ENCODE assay signal across 8 cellular contexts in genomic region chr19:50368649-50369570, GRCh38. TPM values are rescaled to one million over a fixed set of nuclear protein-coding genes. Genes with fewer than 3 reads are reported as not detected.
DNase-seq lines count a peak whose midpoint lies in the region; ATAC-seq lines count a peak whose summit lies in the region.

No MANE protein-coding gene starts in this region.

- peak; percentile 50 for ATAC-seq in HG02885 (IDR thresholded peaks at IDR 0.05; ENCODE audit: poor library complexity, unreplicated experiment)
- peak; percentile 96 for ATAC-seq in left lobe of liver
- no peak for ATAC-seq in HG02938 (IDR thresholded peaks at IDR 0.05; ENCODE audit: unreplicated experiment)

- no peaks in the 10 kb centered on the region for H3K36me3 Mint-ChIP-seq in activated CD4-positive, alpha-beta T cell treated with anti-CD3 and anti-CD28 coated beads, Interleukin-2, amount 10 ng/mL, durations not matched to agents 7 days and 5 days (ENCODE audit: low read depth)
- H3K36me3 Mint-ChIP-seq in dendritic cell treated with granulocyte-macrophage colony-stimulating factor and Interleukin-4, amounts not matched to agents 40 ng/mL and 50 ng/mL, for 4 days (ENCODE audit: low read depth) = peaks cover 6% of the 10 kb centered on the region

- H3K4me1 Mint-ChIP-seq in activated CD4-positive, alpha-beta T cell treated with anti-CD3 and anti-CD28 coated beads, Interleukin-2, amount 10 ng/mL, durations not matched to agents 7 days and 5 days = peaks cover 40% of the 10 kb centered on the region
- peaks cover 39% of the 10 kb centered on the region for H3K4me1 Mint-ChIP-seq in dendritic cell treated with granulocyte-macrophage colony-stimulating factor and Interleukin-4, amounts not matched to agents 40 ng/mL and 50 ng/mL, for 4 days (ENCODE audit: low read depth)

- DNase-seq in DMS79 (lab: John Stamatoyannopoulos, UW) = peak; percentile 67
- peak; percentile 84 for DNase-seq in NCI-H460 (ENCODE audit: extremely low read depth, low read depth)
- DNase-seq in activated CD4-positive, alpha-beta T cell treated with anti-CD3 and anti-CD28 coated beads, Interleukin-2, amount 10 ng/mL, durations not matched to agents 7 days and 5 days = peak; percentile 78
- peak; percentile 88 for DNase-seq in left lobe of liver (ENCODE audit: low spot score)
- peak; percentile 84 for DNase-seq in stimulated activated CD4-positive, alpha-beta T cell treated with anti-CD3 and anti-CD28 coated beads, Interleukin-2, amount 100 ng/mL, for 24 hours

- no peaks in the 10 kb centered on the region for H3K27me3 Mint-ChIP-seq in activated CD4-positive, alpha-beta T cell treated with anti-CD3 and anti-CD28 coated beads, Interleukin-2, amount 10 ng/mL, durations not matched to agents 7 days and 5 days
- peaks cover 3% of the 10 kb centered on the region for H3K27me3 Mint-ChIP-seq in dendritic cell treated with granulocyte-macrophage colony-stimulating factor and Interleukin-4, amounts not matched to agents 40 ng/mL and 50 ng/mL, for 4 days

- intact Hi-C loops in dendritic cell treated with granulocyte-macrophage colony-stimulating factor and Interleukin-4, amounts not matched to agents 40 ng/mL and 50 ng/mL, for 4 days (cut with micrococcal nuclease) = loop anchor here (1.0 kb wide), 2 partner anchors 45 to 92 kb away; no protein-coding TSS in a partner anchor

- peak overlapping the region; percentile 87 for H3K27ac Mint-ChIP-seq in activated CD4-positive, alpha-beta T cell treated with anti-CD3 and anti-CD28 coated beads, Interleukin-2, amount 10 ng/mL, durations not matched to agents 7 days and 5 days
- peak overlapping the region; percentile 93 for H3K27ac Mint-ChIP-seq in dendritic cell treated with granulocyte-macrophage colony-stimulating factor and Interleukin-4, amounts not matched to agents 40 ng/mL and 50 ng/mL, for 4 days

- CTCF ChIA-PET in activated CD4-positive, alpha-beta T cell treated with anti-CD3 and anti-CD28 coated beads, Interleukin-2, amount 10 ng/mL, durations not matched to agents 7 days and 5 days (lab: Charles Lee) = interaction anchor here (0.6 to 1.6 kb wide), 12 partner anchors 8 to 446 kb away, joined by 3 to 12 read pairs (median 4); no protein-coding TSS in a partner anchor

- POLR2A ChIA-PET in activated CD4-positive, alpha-beta T cell treated with anti-CD3 and anti-CD28 coated beads, Interleukin-2, amount 10 ng/mL, durations not matched to agents 7 days and 5 days (lab: Charles Lee) = interaction anchor here (0.5 kb wide), 1 partner anchor 239 kb away, joined by 3 read pairs; no protein-coding TSS in a partner anchor

- H3K4me3 Mint-ChIP-seq in activated CD4-positive, alpha-beta T cell treated with anti-CD3 and anti-CD28 coated beads, Interleukin-2, amount 10 ng/mL, durations not matched to agents 7 days and 5 days = peak overlapping the region; percentile 84
- peak overlapping the region; percentile 99 for H3K4me3 Mint-ChIP-seq in dendritic cell treated with granulocyte-macrophage colony-stimulating factor and Interleukin-4, amounts not matched to agents 40 ng/mL and 50 ng/mL, for 4 days

- no peaks in the 10 kb centered on the region for H3K9me3 Mint-ChIP-seq in activated CD4-positive, alpha-beta T cell treated with anti-CD3 and anti-CD28 coated beads, Interleukin-2, amount 10 ng/mL, durations not matched to agents 7 days and 5 days
- H3K9me3 Mint-ChIP-seq in dendritic cell treated with granulocyte-macrophage colony-stimulating factor and Interleukin-4, amounts not matched to agents 40 ng/mL and 50 ng/mL, for 4 days = no peaks in the 10 kb centered on the region

RNA-seq across cellular contexts. Expression of gene NAPSA, which starts 3.5 kb away (rescaled TPM):
- 0.49 TPM in 1 of 2 replicates, not detected in the other for total RNA-seq in NCI-H460 (2014; rRNA removed; shearing (Covaris generic))
- 0.03 TPM in 1 of 2 replicates, not detected in the other for polyA plus RNA-seq in NCI-H460 (2014; cell fraction: nucleus; rRNA removed)
- total RNA-seq in activated CD4-positive, alpha-beta T cell treated with anti-CD3 and anti-CD28 coated beads, Interleukin-2, amount 10 ng/mL, durations not matched to agents 7 days and 5 days = 1 to 10 TPM; 1.7 to 1.9 TPM
- total RNA-seq in left lobe of liver = 3.3 TPM

RNA-seq across cellular contexts. Expression of gene NR1H2, which starts 7.3 kb away (rescaled TPM):
- 52.0 and 55.8 TPM in 2 replicates for total RNA-seq in NCI-H460 (2014; rRNA removed; shearing (Covaris generic))
- 57.8 and 72.1 TPM in 2 replicates for polyA plus RNA-seq in NCI-H460 (2014; cell fraction: nucleus; rRNA removed)
- 10 to 100 TPM; 55.2 to 62.2 TPM for total RNA-seq in activated CD4-positive, alpha-beta T cell treated with anti-CD3 and anti-CD28 coated beads, Interleukin-2, amount 10 ng/mL, durations not matched to agents 7 days and 5 days
- 32.2 TPM for total RNA-seq in left lobe of liver

RNA-seq across cellular contexts. Expression of gene POLD1, which starts 15.2 kb away (rescaled TPM):
- 18.7 and 20.9 TPM in 2 replicates for total RNA-seq in NCI-H460 (2014; rRNA removed; shearing (Covaris generic))
- 160 and 183 TPM in 2 replicates for polyA plus RNA-seq in NCI-H460 (2014; cell fraction: nucleus; rRNA removed)
- total RNA-seq in activated CD4-positive, alpha-beta T cell treated with anti-CD3 and anti-CD28 coated beads, Interleukin-2, amount 10 ng/mL, durations not matched to agents 7 days and 5 days = 100 to 1,000 TPM; 156 to 167 TPM
- 8.2 TPM for total RNA-seq in left lobe of liver

RNA-seq across cellular contexts. Expression of gene KCNC3, which starts 39.7 kb away (rescaled TPM):
- 0.27 and 0.87 TPM in 2 replicates for total RNA-seq in NCI-H460 (2014; rRNA removed; shearing (Covaris generic))
- polyA plus RNA-seq in NCI-H460 (2014; cell fraction: nucleus; rRNA removed) = 0.13 and 0.32 TPM in 2 replicates
- total RNA-seq in activated CD4-positive, alpha-beta T cell treated with anti-CD3 and anti-CD28 coated beads, Interleukin-2, amount 10 ng/mL, durations not matched to agents 7 days and 5 days = 1 to 10 TPM; 3.4 to 4.1 TPM
- 4.0 TPM for total RNA-seq in left lobe of liver

RNA-seq across cellular contexts. Expression of gene SPIB, which starts 49.8 kb away (rescaled TPM):
- total RNA-seq in NCI-H460 (2014; rRNA removed; shearing (Covaris generic)) = not detected in 2 replicates
- polyA plus RNA-seq in NCI-H460 (2014; cell fraction: nucleus; rRNA removed) = not detected in 2 replicates
- under 1 TPM; 0.48 to 0.50 TPM for total RNA-seq in activated CD4-positive, alpha-beta T cell treated with anti-CD3 and anti-CD28 coated beads, Interleukin-2, amount 10 ng/mL, durations not matched to agents 7 days and 5 days
- total RNA-seq in left lobe of liver = not detected
